ENCODE assay signal across 8 cellular contexts in the genomic region with DNA sequence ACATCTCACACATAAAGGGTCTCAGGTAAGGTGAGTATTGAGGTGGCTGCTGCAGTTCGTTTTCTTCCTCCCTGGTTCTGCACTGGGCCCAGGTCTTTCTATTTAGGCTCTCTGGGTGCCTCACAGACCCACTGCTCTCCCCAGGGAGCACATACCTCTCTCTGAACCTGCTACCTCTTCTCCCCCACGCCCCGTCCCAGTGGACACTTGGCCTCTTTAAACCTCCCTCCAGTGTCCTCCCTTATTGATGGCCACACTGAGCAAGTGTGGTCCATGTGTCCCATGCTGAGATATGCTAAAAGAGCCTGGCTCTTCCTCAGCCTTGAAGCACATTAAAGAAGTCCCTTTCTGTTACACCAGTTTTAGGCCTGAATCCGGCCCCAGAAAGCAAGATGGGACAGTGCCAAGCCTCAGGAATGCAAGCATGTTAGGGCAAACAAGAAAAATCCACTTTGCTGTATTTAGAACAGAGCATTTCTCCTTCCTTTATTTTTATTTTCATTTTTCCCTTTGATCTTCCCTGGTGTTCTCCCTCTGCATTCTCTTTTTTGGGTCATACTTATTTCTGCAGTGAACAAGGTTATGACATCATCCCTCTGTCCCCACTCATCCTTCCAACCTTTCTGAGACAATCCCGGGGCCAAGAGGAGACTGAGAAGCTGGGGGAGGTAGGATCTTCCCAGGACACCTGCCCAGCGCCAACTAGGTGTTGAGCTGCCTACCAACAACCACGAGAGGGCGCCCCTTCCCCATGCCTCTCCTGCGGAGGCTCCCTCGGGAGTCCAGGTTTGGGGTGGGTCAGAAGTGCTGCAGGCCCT. TPM values are rescaled to one million over a fixed set of nuclear protein-coding genes. Genes with fewer than 3 reads are reported as not detected.
DNase-seq lines count a peak whose midpoint lies in the region; ATAC-seq and TF ChIP-seq lines count a peak whose summit lies in the region.

No MANE protein-coding gene starts in this region.

- ATAC-seq in natural killer cell treated with Interleukin-12 subunit alpha and Interleukin-12 subunit beta and Interleukin-15 and Interleukin-18, amount 100 ng/mL, for 72 hours: peak; percentile 52 to 69
- ATAC-seq in stimulated activated naive CD8-positive, alpha-beta T cell treated with anti-CD3 and anti-CD28 coated beads, Interleukin-15, amount 100 ng/mL, for 72 hours: peak; percentile 16

- no peak for TF ChIP-seq POLR2A in esophagus muscularis mucosa (IDR thresholded peaks at IDR 0.05; ENCODE audit: low read depth)

- no peak for TF ChIP-seq EP300 in esophagus muscularis mucosa (IDR thresholded peaks at IDR 0.05)

- intact Hi-C loops in esophagus muscularis mucosa (cut with DNase I): loop anchor here (2.0 to 10.0 kb wide), 2 partner anchors 174 to 542 kb away; no protein-coding TSS in a partner anchor

- peaks cover 83 to 93% of the 10 kb centered on the region in 2 donors for H3K4me1 Mint-ChIP-seq in natural killer cell treated with Interleukin-12 subunit alpha and Interleukin-12 subunit beta and Interleukin-15 and Interleukin-18, amount 100 ng/mL, for 72 hours (ENCODE audit: low read depth in 2 of 2)
- H3K4me1 Mint-ChIP-seq in stimulated activated naive CD8-positive, alpha-beta T cell treated with anti-CD3 and anti-CD28 coated beads, Interleukin-15, amount 100 ng/mL, for 72 hours: peaks cover 100% of the 10 kb centered on the region

- H3K9me3 ChIP-seq in esophagus muscularis mucosa: no peaks in the 10 kb centered on the region

- 29% methylated on average over 10 of the region's 10 CpGs for WGBS in esophagus muscularis mucosa

- H3K4me3 ChIP-seq in HL-60 (replicated peaks; ENCODE audit: insufficient read depth, low read length) (no peak overlapping the region), esophagus muscularis mucosa (no peak overlapping the region)

- H3K4me3 Mint-ChIP-seq in natural killer cell treated with Interleukin-12 subunit alpha and Interleukin-12 subunit beta and Interleukin-15 and Interleukin-18, amount 100 ng/mL, for 72 hours: peak overlapping the region; percentile 76
- peak overlapping the region; percentile 89 to 92 for H3K4me3 Mint-ChIP-seq in stimulated activated naive CD8-positive, alpha-beta T cell treated with anti-CD3 and anti-CD28 coated beads, Interleukin-15, amount 100 ng/mL, for 72 hours

- in situ Hi-C loops in GM13977 (cut with MboI; ENCODE audit: low pct_unique_long_range_greater_than_20kb, low sequenced_read_pairs, unreplicated experiment): loop anchor here (10.0 to 25.0 kb wide), 4 partner anchors 172 to 540 kb away; a partner anchor contains a TSS

- H3K9me3 Mint-ChIP-seq in natural killer cell treated with Interleukin-12 subunit alpha and Interleukin-12 subunit beta and Interleukin-15 and Interleukin-18, amount 100 ng/mL, for 72 hours: no peaks in the 10 kb centered on the region
- peaks cover 7 to 8% of the 10 kb centered on the region in 2 donors for H3K9me3 Mint-ChIP-seq in stimulated activated naive CD8-positive, alpha-beta T cell treated with anti-CD3 and anti-CD28 coated beads, Interleukin-15, amount 100 ng/mL, for 72 hours

- no peaks in the 10 kb centered on the region for H3K27me3 ChIP-seq in HL-60 (ENCODE audit: insufficient read depth, poor library complexity, severe bottlenecking)
- peaks cover 0 to 6% (median 0%) of the 10 kb centered on the region in 4 donors for H3K27me3 ChIP-seq in esophagus muscularis mucosa

- TF ChIP-seq CTCF in GM13977 (IDR thresholded peaks at IDR 0.05; ENCODE audit: extremely low read depth, insufficient read depth, missing control alignments) (peak; percentile 94), HL-60 (IDR thresholded peaks at IDR 0.05; ENCODE audit: insufficient read depth, low read length) (peak; percentile 91), esophagus muscularis mucosa (IDR thresholded peaks at IDR 0.05) (peak; percentile 81 to 93 (median 91))

- H3K27me3 Mint-ChIP-seq in natural killer cell treated with Interleukin-12 subunit alpha and Interleukin-12 subunit beta and Interleukin-15 and Interleukin-18, amount 100 ng/mL, for 72 hours: no peaks in the 10 kb centered on the region
- H3K27me3 Mint-ChIP-seq in stimulated activated naive CD8-positive, alpha-beta T cell treated with anti-CD3 and anti-CD28 coated beads, Interleukin-15, amount 100 ng/mL, for 72 hours: no peaks in the 10 kb centered on the region

- H3K36me3 Mint-ChIP-seq in natural killer cell treated with Interleukin-12 subunit alpha and Interleukin-12 subunit beta and Interleukin-15 and Interleukin-18, amount 100 ng/mL, for 72 hours: no peaks in the 10 kb centered on the region

- peak; percentile 53 for DNase-seq in A172 (ENCODE audit: low spot score)
- peak; percentile 51 for DNase-seq in GM13977 (ENCODE audit: low spot score)
- DNase-seq in HL-60 (ENCODE audit: low read depth in 1 of 2, low spot score in 1 of 2): peak; percentile 62 to 76
- peak; percentile 76 for DNase-seq in OCI-M1 (lab: John Stamatoyannopoulos, UW)
- DNase-seq in activated T-cell treated with anti-CD3 and anti-CD28 coated beads, Interleukin-2, amount 50 U/mL, for 1 hour: peak; percentile 83
- no peak for DNase-seq in esophagus muscularis mucosa (ENCODE audit: extremely low spot score)
- peak; percentile 83 for DNase-seq in natural killer cell treated with Interleukin-12 subunit alpha and Interleukin-12 subunit beta and Interleukin-15 and Interleukin-18, amount 100 ng/mL, for 72 hours (ENCODE audit: low spot score)
- DNase-seq in stimulated activated naive CD8-positive, alpha-beta T cell treated with anti-CD3 and anti-CD28 coated beads, Interleukin-15, amount 100 ng/mL, for 72 hours: peak; percentile 75 to 81

- H3K27ac Mint-ChIP-seq in natural killer cell treated with Interleukin-12 subunit alpha and Interleukin-12 subunit beta and Interleukin-15 and Interleukin-18, amount 100 ng/mL, for 72 hours: peak overlapping the region; percentile 85 to 87
- peak overlapping the region; percentile 96 to 97 for H3K27ac Mint-ChIP-seq in stimulated activated naive CD8-positive, alpha-beta T cell treated with anti-CD3 and anti-CD28 coated beads, Interleukin-15, amount 100 ng/mL, for 72 hours

- peak overlapping the region; percentile 42 for H3K27ac ChIP-seq in HL-60 (replicated peaks)
- H3K27ac ChIP-seq in esophagus muscularis mucosa (replicated peaks in 1 of 4): no peak overlapping the region

- no peaks in the 10 kb centered on the region for H3K36me3 ChIP-seq in esophagus muscularis mucosa

- peaks cover 0 to 13% (median 11%) of the 10 kb centered on the region in 4 donors for H3K4me1 ChIP-seq in esophagus muscularis mucosa

RNA-seq across cellular contexts. Expression of a gene that starts 5.0 kb away (rescaled TPM):
- 0.48 and 2.5 TPM in 2 replicates for total RNA-seq in A172 (2014; rRNA removed; shearing (Covaris generic))
- 1 to 10 TPM in 2 of 4 donors, not detected in 2; 1.7 to 5.4 TPM for total RNA-seq in esophagus muscularis mucosa
- 10 to 100 TPM in 1 of 2 donors, 1 to 10 TPM in 1; 4.3 to 30.6 TPM for total RNA-seq in natural killer cell treated with Interleukin-12 subunit alpha and Interleukin-12 subunit beta and Interleukin-15 and Interleukin-18, amount 100 ng/mL, for 72 hours

RNA-seq across cellular contexts. Expression of a gene that starts 22.1 kb away (rescaled TPM):
- 0.41 and 1.6 TPM in 2 replicates for total RNA-seq in A172 (2014; rRNA removed; shearing (Covaris generic))
- total RNA-seq in esophagus muscularis mucosa: 10 to 100 TPM in 1 of 4 donors, 1 to 10 TPM in 3; 4.0 to 13.8 (median 5.2) TPM
- total RNA-seq in natural killer cell treated with Interleukin-12 subunit alpha and Interleukin-12 subunit beta and Interleukin-15 and Interleukin-18, amount 100 ng/mL, for 72 hours: 100 to 1,000 TPM; 103 to 118 TPM

Comparison
In these comparisons a context has a peak if more than half of its experiments do, and no peak if none do; other contexts are left out.
1. RNA of a gene that starts 22.1 kb away (total RNA-seq): 103 to 118 TPM in natural killer cell treated with Interleukin-12 subunit alpha and Interleukin-12 subunit beta and Interleukin-15 and Interleukin-18, amount 100 ng/mL, for 72 hours; 4.0 to 13.8 TPM in esophagus muscularis mucosa and 0.41 to 1.6 TPM in A172; every median in the first group is over 4 times any median in the second.
2. Peak in every context shown above with its lines, with median percentiles within 50 percentile points of each other: CTCF ChIP-seq.